21 cellular contexts compared by ENCODE assay signal in the genomic region with DNA sequence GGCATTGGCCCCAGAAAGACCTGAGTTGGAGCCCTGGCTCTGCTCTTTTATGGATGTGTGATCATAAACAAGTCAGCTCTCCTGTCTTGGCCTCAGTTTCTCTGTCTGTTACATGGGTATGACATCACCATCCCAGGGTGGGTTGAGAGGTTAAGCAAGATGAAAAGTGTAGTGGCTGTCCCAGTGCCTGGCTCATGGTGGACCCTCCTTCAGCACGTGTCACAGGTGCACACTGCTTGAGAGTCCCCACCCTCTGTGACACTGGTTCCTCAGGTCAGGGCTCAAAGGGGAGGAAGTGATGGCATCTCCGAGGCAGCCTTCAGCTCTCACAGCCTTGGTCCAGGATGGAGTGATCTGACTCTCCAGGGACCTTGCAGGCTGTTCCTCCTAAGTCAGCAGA.
DNase-seq lines count a peak whose midpoint lies in the region; ATAC-seq, FAIRE-seq and TF ChIP-seq lines count a peak whose summit lies in the region.
"Had no signal": no experiment of that assay in that cellular context is flagged by ENCODE, and none has a peak within 500 bp of the region (broad histone marks: within the 10 kb centered on the region; RNA-seq: fewer than 3 reads in every experiment).

No MANE protein-coding gene starts in this region.

- peaks cover 23% of the 10 kb centered on the region for H3K4me1 Mint-ChIP-seq in nephron
- H3K4me1 Mint-ChIP-seq in stimulated activated memory B cell treated with anti-CD40 and anti-IgM and Interleukin-4, amounts not matched to agents 10 μg/mL and 1 μg/mL and 100 μg/mL, for 72 hours: no peaks in the 10 kb centered on the region
- H3K4me1 Mint-ChIP-seq: B cell; CD8-positive, alpha-beta memory T cell had no signal

- TF ChIP-seq RAD21 in HepG2 (CRISPR knock-in tag; IDR thresholded peaks at IDR 0.05): no peak

- no TSS peak for BruUV-seq in HepG2 (replicated peaks; lab: Mats Ljungman, UMichigan)

- in situ Hi-C loops in HepG2 (cut with HindIII; ENCODE audit: extremely low pct_ligation_motif_present, low pct_unique_long_range_greater_than_20kb): no loop called here

- H3K36me3 ChIP-seq in HepG2 (replicated peaks in 1 of 2; ENCODE audit: control insufficient read depth in 1 of 2, insufficient read depth in 2 of 2, low read length in 2 of 2): no peaks in the 10 kb centered on the region
- no peaks in the 10 kb centered on the region for H3K36me3 ChIP-seq in right lobe of liver
- no peaks in the 10 kb centered on the region for H3K36me3 ChIP-seq in colonic mucosa
- H3K36me3 ChIP-seq: BLaER1, HAP-1 had no signal

- no peak overlapping the region for H2AFZ ChIP-seq in HepG2 (ENCODE audit: low read length)
- H2AFZ ChIP-seq: GM23338 had no signal

- H3K9me3 ChIP-seq in HepG2 (ENCODE audit: low read length): peaks cover 25% of the 10 kb centered on the region
- no peaks in the 10 kb centered on the region for H3K9me3 ChIP-seq in right lobe of liver
- H3K9me3 ChIP-seq in colonic mucosa: no peaks in the 10 kb centered on the region
- H3K9me3 ChIP-seq: BLaER1, HAP-1 had no signal

- H3K4me1 ChIP-seq in HepG2 (ENCODE audit: insufficient read depth, low read length): no peaks in the 10 kb centered on the region
- H3K4me1 ChIP-seq in right lobe of liver: peaks cover 0 to 21% (median 8%) of the 10 kb centered on the region in 4 donors
- H3K4me1 ChIP-seq in colonic mucosa: peaks cover 15% of the 10 kb centered on the region
- H3K4me1 ChIP-seq: HAP-1 had no signal

- no peak overlapping the region for H3K27ac ChIP-seq in HepG2 (ENCODE audit: extremely low read length, insufficient read depth, low read length)
- no peak overlapping the region for H3K27ac ChIP-seq in right lobe of liver
- peak overlapping the region; percentile 84 for H3K27ac ChIP-seq in colonic mucosa
- H3K27ac ChIP-seq: 22Rv1, BLaER1 had no signal

- intact Hi-C loops in HepG2 (cut with micrococcal nuclease; ENCODE audit: unreplicated experiment) (loop anchor here (10.0 kb wide), 1 partner anchor 145 kb away; no protein-coding TSS in a partner anchor), right lobe of liver (cut with DNase I) (no loop called here), colonic mucosa (cut with DNase I) (no loop called here)

- ATAC-seq in HepG2 (peak; percentile 24; the same call in 1 of the 3 replicates), right lobe of liver (no peak), SK-N-SH treated with all-trans-retinoic acid at 6 μM for 48 hours (no peak)
- peak; percentile 41 for ATAC-seq in stimulated activated memory B cell treated with anti-CD40 and anti-IgM and Interleukin-4, amounts not matched to agents 10 μg/mL and 1 μg/mL and 100 μg/mL, for 72 hours
- ATAC-seq: GM23338 had no signal

- H3K27ac Mint-ChIP-seq in nephron: peak overlapping the region in 2 of 3 experiments; percentile 76 to 88
- no peak overlapping the region for H3K27ac Mint-ChIP-seq in stimulated activated memory B cell treated with anti-CD40 and anti-IgM and Interleukin-4, amounts not matched to agents 10 μg/mL and 1 μg/mL and 100 μg/mL, for 72 hours
- H3K27ac Mint-ChIP-seq: B cell; CD14-positive monocyte; CD4-positive, alpha-beta T cell; CD8-positive, alpha-beta memory T cell; GM23338 had no signal

- TF ChIP-seq POLR2A in HepG2 (IDR thresholded peaks at IDR 0.05; ENCODE audit: insufficient read depth in 1 of 2, low read depth in 2 of 2, low read length in 2 of 2) (no peak), right lobe of liver (IDR thresholded peaks at IDR 0.05) (no peak)

- TF ChIP-seq EP300 in HepG2 (IDR thresholded peaks at IDR 0.05; ENCODE audit: low read depth in 2 of 2, low read length in 2 of 2) (no peak), HepG2 (CRISPR knock-in tag; IDR thresholded peaks at IDR 0.05; ENCODE audit: borderline replicate concordance) (no peak)

- H3K4me3 ChIP-seq in HepG2 (replicated peaks in 1 of 3; ENCODE audit: insufficient read depth in 1 of 3, low read depth in 2 of 3, low read length in 3 of 3) (no peak overlapping the region), right lobe of liver (no peak overlapping the region), colonic mucosa (no peak overlapping the region)
- H3K4me3 ChIP-seq: BLaER1, GM23338, HAP-1 had no signal

- H3K4me2 ChIP-seq in HepG2 (ENCODE audit: low read depth, low read length): no peak overlapping the region
- H3K4me2 ChIP-seq: BLaER1, GM23338 had no signal

- no peak overlapping the region for H3K4me3 Mint-ChIP-seq in nephron
- no peak overlapping the region for H3K4me3 Mint-ChIP-seq in stimulated activated memory B cell treated with anti-CD40 and anti-IgM and Interleukin-4, amounts not matched to agents 10 μg/mL and 1 μg/mL and 100 μg/mL, for 72 hours
- H3K4me3 Mint-ChIP-seq: B cell; CD14-positive monocyte; CD4-positive, alpha-beta T cell; CD8-positive, alpha-beta memory T cell; GM23338 had no signal

- TF ChIP-seq CTCF in HepG2 (CRISPR knock-in tag; IDR thresholded peaks at IDR 0.05) (no peak), right lobe of liver (IDR thresholded peaks at IDR 0.05) (no peak), colonic mucosa (IDR thresholded peaks at IDR 0.05) (no peak), nephron (IDR thresholded peaks at IDR 0.05; ENCODE audit: unreplicated experiment in 3 of 3) (no peak)

- H3K27me3 ChIP-seq in HepG2 (ENCODE audit: control insufficient read depth in 1 of 2, insufficient read depth in 2 of 2, low read length in 2 of 2) (no peaks in the 10 kb centered on the region; a peak in 1 of 5 replicates), right lobe of liver (no peaks in the 10 kb centered on the region), colonic mucosa (no peaks in the 10 kb centered on the region)
- H3K27me3 ChIP-seq: BLaER1 had no signal

- H3K9ac ChIP-seq in HepG2 (ENCODE audit: insufficient read depth, low read depth, low read length) (no peak overlapping the region), colonic mucosa (ENCODE audit: low read depth in 2 of 2, low read length in 2 of 2) (peak overlapping the region in 1 of 2 donors; percentile 72)
- H3K9ac ChIP-seq: BLaER1 had no signal

- DNase-seq in HepG2 (ENCODE audit: low spot score): no peak
- DNase-seq in right lobe of liver: no peak
- DNase-seq in colonic mucosa: peak; percentile 31
- DNase-seq in central memory CD4-positive, alpha-beta T cell: no peak
- DNase-seq in activated CD4-positive, alpha-beta T cell treated with anti-CD3 and anti-CD28 coated beads, Interleukin-2, amount 50 U/mL, for 48 hours: no peak
- DNase-seq: CD4-positive, alpha-beta T cell; CD8-positive, alpha-beta memory T cell; DMS53; GF-D8 had no signal

- H3K79me2 ChIP-seq in HepG2 (ENCODE audit: insufficient read depth, low read length): no peaks in the 10 kb centered on the region

- POLR2A ChIA-PET in HepG2 (lab: Yijun Ruan, JAX): no interaction called here

- H3K9me3 Mint-ChIP-seq in nephron: no peaks in the 10 kb centered on the region
- H3K9me3 Mint-ChIP-seq in stimulated activated memory B cell treated with anti-CD40 and anti-IgM and Interleukin-4, amounts not matched to agents 10 μg/mL and 1 μg/mL and 100 μg/mL, for 72 hours: no peaks in the 10 kb centered on the region

- no peak for FAIRE-seq in HepG2 (lab: Jason Lieb, UNC)
- FAIRE-seq: A204.1, GM12891, GM18507 had no signal

- H3K36me3 Mint-ChIP-seq in nephron (ENCODE audit: low read depth): no peaks in the 10 kb centered on the region
- H3K36me3 Mint-ChIP-seq in stimulated activated memory B cell treated with anti-CD40 and anti-IgM and Interleukin-4, amounts not matched to agents 10 μg/mL and 1 μg/mL and 100 μg/mL, for 72 hours: no peaks in the 10 kb centered on the region
- H3K36me3 Mint-ChIP-seq: CD14-positive monocyte; CD8-positive, alpha-beta memory T cell had no signal

- peaks cover 33% of the 10 kb centered on the region for H3K27me3 Mint-ChIP-seq in nephron (ENCODE audit: low read depth)
- peaks cover 17% of the 10 kb centered on the region for H3K27me3 Mint-ChIP-seq in stimulated activated memory B cell treated with anti-CD40 and anti-IgM and Interleukin-4, amounts not matched to agents 10 μg/mL and 1 μg/mL and 100 μg/mL, for 72 hours

- no peaks in the 10 kb centered on the region for H4K20me1 ChIP-seq in HepG2 (ENCODE audit: insufficient read depth, low read length)
- H4K20me1 ChIP-seq: BLaER1 had no signal

- 29% methylated on average over 2 of the region's 2 CpGs for WGBS in HepG2 (ENCODE audit: low lambda C conversion rate)
- WGBS in right lobe of liver (ENCODE audit: insufficient coverage, low coverage, low lambda C conversion rate, missing lambda C conversion rate): no CpG with 5 or more reads among the region's 2 CpGs

- CTCF ChIA-PET in HepG2 (lab: Yijun Ruan, JAX; ENCODE audit: low intra/inter-chr PET ratio, low total read pairs): no interaction called here

TF ChIP-seq in HepG2, 621 proteins besides CTCF, POLR2A, EP300 and RAD21 (continues in another document):
- TF ChIP-seq HOXA5 (CRISPR knock-in tag; IDR thresholded peaks at IDR 0.05) (no peak), HES4 (CRISPR knock-in tag; IDR thresholded peaks at IDR 0.05; ENCODE audit: borderline replicate concordance) (no peak), ZFYVE20 (CRISPR knock-in tag; IDR thresholded peaks at IDR 0.05; ENCODE audit: borderline replicate concordance, low read depth) (no peak), SIX4 (CRISPR knock-in tag; IDR thresholded peaks at IDR 0.05) (no peak), NR2F2 (IDR thresholded peaks at IDR 0.05; ENCODE audit: borderline replicate concordance, low read depth) (no peak), ZNF547 (CRISPR knock-in tag; IDR thresholded peaks at IDR 0.05) (no peak)

TF ChIP-seq in SK-N-SH treated with all-trans-retinoic acid at 6 μM for 48 hours, 23 proteins besides CTCF, POLR2A, EP300 and RAD21:
- TF ChIP-seq SNAI2 (CRISPR knock-in tag; IDR thresholded peaks at IDR 0.05) (no peak), RARB (CRISPR knock-in tag; IDR thresholded peaks at IDR 0.05) (no peak), ESRRG (CRISPR knock-in tag; IDR thresholded peaks at IDR 0.05) (no peak), ZNF8 (CRISPR knock-in tag; IDR thresholded peaks at IDR 0.05) (no peak)

Comparison
In these comparisons a context has a peak if more than half of its experiments do, and no peak if none do; other contexts are left out.
1. ATAC-seq: peak in HepG2 (single experiment) and stimulated activated memory B cell treated with anti-CD40 and anti-IgM and Interleukin-4, amounts not matched to agents 10 μg/mL and 1 μg/mL and 100 μg/mL, for 72 hours (single experiment); none in right lobe of liver (0 of 4) and SK-N-SH treated with all-trans-retinoic acid at 6 μM for 48 hours (single experiment).